9 cellular contexts compared by ENCODE assay signal in the genomic region with DNA sequence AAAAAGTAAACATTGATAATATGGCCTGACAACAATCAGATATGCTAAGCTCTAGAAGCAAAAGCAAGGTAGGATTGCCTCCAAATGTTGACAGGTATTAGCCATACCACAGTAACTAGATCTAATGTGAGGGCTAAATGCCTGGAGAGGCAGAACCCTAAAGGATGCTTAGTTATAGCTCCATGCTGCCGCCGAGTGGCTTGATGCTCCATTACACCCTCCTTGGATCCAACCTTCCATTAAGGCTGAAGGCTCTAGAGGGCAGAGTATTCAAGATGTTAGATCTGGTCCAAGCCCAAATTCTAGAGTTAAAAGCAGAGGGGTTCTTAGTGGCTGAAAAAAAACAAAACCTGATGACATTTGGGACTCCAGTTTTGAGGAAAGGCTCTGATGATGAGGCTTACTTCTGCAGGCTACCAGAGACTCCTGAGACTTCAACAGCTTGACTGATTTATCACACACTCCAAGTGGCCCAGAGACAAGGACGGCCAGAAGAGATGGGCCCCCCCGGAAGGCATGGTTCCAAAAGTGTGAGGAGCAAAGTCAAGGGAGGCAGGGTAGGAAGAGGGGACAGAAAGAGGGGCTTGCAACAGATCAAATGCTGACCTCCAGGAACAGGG. TPM values are rescaled to one million over a fixed set of nuclear protein-coding genes. Genes with fewer than 3 reads are reported as not detected.
DNase-seq lines count a peak whose midpoint lies in the region; ATAC-seq and TF ChIP-seq lines count a peak whose summit lies in the region.
"Had no signal": no experiment of that assay in that cellular context is flagged by ENCODE, and none has a peak within 500 bp of the region (broad histone marks: within the 10 kb centered on the region; RNA-seq: fewer than 3 reads in every experiment).

No MANE protein-coding gene starts in this region.

- no peak overlapping the region for H3K9ac ChIP-seq in PC-3 (ENCODE audit: low read length)
- no peak overlapping the region for H3K9ac ChIP-seq in fibroblast of lung (ENCODE audit: insufficient read depth, low read length)

- H3K36me3 ChIP-seq in PC-3 (ENCODE audit: low read depth, low read length) (peaks cover 13% of the 10 kb centered on the region), fibroblast of lung (ENCODE audit: control insufficient read depth, insufficient read depth, low read length) (no peaks in the 10 kb centered on the region), neutrophil (peaks cover 67% of the 10 kb centered on the region), thyroid gland (no peaks in the 10 kb centered on the region)

- H4K20me1 ChIP-seq in PC-3 (ENCODE audit: low read length) (no peaks in the 10 kb centered on the region), fibroblast of lung (ENCODE audit: control insufficient read depth, extremely low read depth, insufficient read depth, low read length) (no peaks in the 10 kb centered on the region)

- TF ChIP-seq POLR2A in GM18951 (IDR thresholded peaks at IDR 0.05; ENCODE audit: extremely low read depth, insufficient read depth, insufficient read length): peak; percentile 2
- TF ChIP-seq POLR2A in thyroid gland (IDR thresholded peaks at IDR 0.05): no peak

- H3K9me2 ChIP-seq in PC-3 (replicated peaks; ENCODE audit: low read length): no peaks in the 10 kb centered on the region

- BruUV-seq in PC-3 (replicated peaks; lab: Mats Ljungman, UMichigan): no TSS peak

- peak; percentile 85 for TF ChIP-seq CTCF in C4-2B (conservative IDR thresholded peaks at IDR 0.05)
- TF ChIP-seq CTCF in PC-3 (conservative IDR thresholded peaks at IDR 0.05; ENCODE audit: low read depth, low read length): peak; percentile 83
- peak; percentile 97 to 99 for TF ChIP-seq CTCF in fibroblast of lung (conservative IDR thresholded peaks at IDR 0.05 in 1 of 2, IDR thresholded peaks at IDR 0.05 in 1 of 2; ENCODE audit: low read depth in 1 of 2, low read length in 2 of 2)
- TF ChIP-seq CTCF in neutrophil (IDR thresholded peaks at IDR 0.05): peak; percentile 54
- TF ChIP-seq CTCF in thyroid gland (IDR thresholded peaks at IDR 0.05): peak; percentile 65 to 96 (median 88)

- DNase-seq in HT-29 (ENCODE audit: low spot score) (peak; percentile 95), PC-3 (peak; percentile 81), fibroblast of lung (ENCODE audit: low read depth in 2 of 2) (peak; percentile 49 to 78), thyroid gland (peak; percentile 84 to 86)
- DNase-seq in activated T-cell treated with anti-CD3 and anti-CD28 coated beads, Interleukin-2, amount 50 U/mL, for 1 hour: peak; percentile 79

- H3F3A ChIP-seq in PC-3 (ENCODE audit: low read length, unreplicated experiment): no peaks in the 10 kb centered on the region

- H3K4me3 ChIP-seq in PC-3 (ENCODE audit: low read length) (no peak overlapping the region), fibroblast of lung (replicated peaks in 1 of 4; ENCODE audit: control extremely low read depth in 1 of 4, insufficient read depth in 1 of 4, low read depth in 3 of 4, low read length in 4 of 4) (no peak overlapping the region), neutrophil (ENCODE audit: low read depth in 1 of 2, low read length in 1 of 2) (no peak overlapping the region), thyroid gland (replicated peaks in 1 of 3) (no peak overlapping the region)

- H2AFZ ChIP-seq in PC-3 (ENCODE audit: low read length) (no peak overlapping the region), fibroblast of lung (ENCODE audit: low read length) (no peak overlapping the region)

- H3K27me3 ChIP-seq in PC-3 (ENCODE audit: low read length) (no peaks in the 10 kb centered on the region), fibroblast of lung (ENCODE audit: control insufficient read depth, insufficient read depth, low read length) (peaks cover 8% of the 10 kb centered on the region), neutrophil (no peaks in the 10 kb centered on the region), thyroid gland (no peaks in the 10 kb centered on the region)

- H3K9me3 ChIP-seq in PC-3 (ENCODE audit: low read length) (no peaks in the 10 kb centered on the region), fibroblast of lung (ENCODE audit: control insufficient read depth, insufficient read depth, low read depth, low read length) (no peaks in the 10 kb centered on the region), neutrophil (peaks cover 5% of the 10 kb centered on the region), thyroid gland (no peaks in the 10 kb centered on the region)

- no peaks in the 10 kb centered on the region for H3K4me1 ChIP-seq in PC-3 (ENCODE audit: insufficient read depth, low read length)
- H3K4me1 ChIP-seq in fibroblast of lung (ENCODE audit: control insufficient read depth, extremely low read depth, insufficient read depth, low read length): no peaks in the 10 kb centered on the region
- peaks cover 9 to 14% of the 10 kb centered on the region in 2 experiments for H3K4me1 ChIP-seq in neutrophil (ENCODE audit: control insufficient read depth in 1 of 2, insufficient read depth in 1 of 2, low read depth in 1 of 2, low read length in 1 of 2)
- peaks cover 4% of the 10 kb centered on the region in 2 donors for H3K4me1 ChIP-seq in thyroid gland

- 37 to 40% methylated on average over 4 of the region's 4 CpGs for WGBS in thyroid gland, 2 donors

- peak; percentile 95 for ATAC-seq in PC-3

- H3K27ac ChIP-seq in C4-2B (no peak overlapping the region), PC-3 (ENCODE audit: low read length) (no peak overlapping the region), fibroblast of lung (ENCODE audit: insufficient read depth, low read length) (no peak overlapping the region), neutrophil (peak overlapping the region; percentile 67), thyroid gland (no peak overlapping the region)

- POLR2A ChIA-PET in PC-3 (lab: Charles Lee; ENCODE audit: unreplicated experiment): no interaction called here

- H3K79me2 ChIP-seq in PC-3 (ENCODE audit: low read length) (no peaks in the 10 kb centered on the region), fibroblast of lung (ENCODE audit: control insufficient read depth, insufficient read depth, low read length) (no peaks in the 10 kb centered on the region)

- CTCF ChIA-PET in PC-3 (lab: Charles Lee): interaction anchor here (0.6 to 1.6 kb wide), 8 partner anchors 8 to 644 kb away, joined by 3 to 12 read pairs (median 4); no protein-coding TSS in a partner anchor

- intact Hi-C loops in PC-3 (cut with micrococcal nuclease): loop anchor here (1.0 to 5.0 kb wide), 4 partner anchors 74 to 319 kb away; partner anchors contain the start of gene ZC3H13
- intact Hi-C loops in thyroid gland (cut with DNase I): loop anchor here (10.0 kb wide), 1 partner anchor 322 kb away; no protein-coding TSS in a partner anchor

- H3K4me2 ChIP-seq in PC-3 (ENCODE audit: low read length) (no peak overlapping the region), fibroblast of lung (ENCODE audit: extremely low read depth, insufficient read depth, low read length) (no peak overlapping the region)

- in situ Hi-C loops in GM18951 (cut with MboI; ENCODE audit: low sequenced_read_pairs, unreplicated experiment): no loop called here

RNA-seq across cellular contexts. Expression of gene CPB2, which starts 21.8 kb away (rescaled TPM):
- total RNA-seq in HT-29 (2014; rRNA removed; shearing (Covaris generic)): not detected in 2 replicates
- total RNA-seq in PC-3 (2014; rRNA removed): not detected in 2 replicates
- not detected in 2 replicates for total RNA-seq in fibroblast of lung
- polyA plus RNA-seq in fibroblast of lung: not detected in 2 replicates
- not detected in 2 replicates for polyA plus RNA-seq in fibroblast of lung (2012)
- not detected in 2 replicates for polyA minus RNA-seq in fibroblast of lung (ENCODE audit: low replicate concordance)
- under 1 TPM in 2 of 4 donors, not detected in 2; 0.67 to 0.83 TPM for total RNA-seq in thyroid gland
- total RNA-seq: T-helper 2 cell treated with Interferon-gamma antibody and Interleukin-4, amounts not matched to agents 100 ng/mL and 5 ng/mL, for 36 hours had no signal

RNA-seq across cellular contexts. Expression of gene LCP1, which starts 55.3 kb away (rescaled TPM):
- total RNA-seq in HT-29 (2014; rRNA removed; shearing (Covaris generic)): not detected in 2 replicates
- 133 and 143 TPM in 2 replicates for total RNA-seq in PC-3 (2014; rRNA removed)
- under 0.01 and 0.51 TPM in 2 replicates for total RNA-seq in fibroblast of lung
- polyA plus RNA-seq in fibroblast of lung: 0.06 and 0.10 TPM in 2 replicates
- polyA plus RNA-seq in fibroblast of lung (2012): not detected in 2 replicates
- not detected in 2 replicates for polyA minus RNA-seq in fibroblast of lung (ENCODE audit: low replicate concordance)
- total RNA-seq in thyroid gland: 10 to 100 TPM in 2 of 4 donors, 1 to 10 TPM in 2; 8.7 to 27.3 (median 11.9) TPM
